ENCODE assay signal across 12 cellular contexts in genomic region chr17:40458001-40458791, GRCh38. TPM values are rescaled to one million over a fixed set of nuclear protein-coding genes. Genes with fewer than 3 reads are reported as not detected.
DNase-seq lines count a peak whose midpoint lies in the region; ATAC-seq and TF ChIP-seq lines count a peak whose summit lies in the region.
"Had no signal": no experiment of that assay in that cellular context is flagged by ENCODE, and none has a peak within 500 bp of the region (broad histone marks: within the 10 kb centered on the region; RNA-seq: fewer than 3 reads in every experiment).

No MANE protein-coding gene starts in this region.

- H3K4me3 ChIP-seq in Peyer's patch = no peak overlapping the region
- no peak overlapping the region for H3K4me3 ChIP-seq in osteoblast (ENCODE audit: insufficient read depth, low read length)
- H3K4me3 ChIP-seq in ascending aorta = no peak overlapping the region

- peak; percentile 95 for DNase-seq in DMS 273 (lab: John Stamatoyannopoulos, UW; ENCODE audit: unreplicated experiment)
- DNase-seq in Peyer's patch = no peak
- peak; percentile 92 for DNase-seq in fibroblast of the conjunctiva (ENCODE audit: low read depth)
- DNase-seq in osteoblast (ENCODE audit: insufficient read length, low spot score, missing footprints) = peak; percentile 97
- DNase-seq in stimulated activated naive B cell treated with anti-CD40 and anti-IgM and Interleukin-4, amounts not matched to agents 10 μg/mL and 1 μg/mL and 100 μg/mL, for 72 hours = no peak
- DNase-seq in CD4-positive, alpha-beta T cell = no peak
- DNase-seq in MV-4-11 (lab: John Stamatoyannopoulos, UW) = no peak
- no peak for DNase-seq in ascending aorta (ENCODE audit: low spot score in 2 of 2)
- DNase-seq: activated T-cell treated with anti-CD3 and anti-CD28 coated beads, Interleukin-2, amount 50 U/mL, for 48 hours; erythroblast; GF-D8 had no signal

- H3K4me2 ChIP-seq in osteoblast (ENCODE audit: insufficient read depth, low read length) = no peak overlapping the region

- no peaks in the 10 kb centered on the region for H3K9me3 Mint-ChIP-seq in stimulated activated naive B cell treated with anti-CD40 and anti-IgM and Interleukin-4, amounts not matched to agents 10 μg/mL and 1 μg/mL and 100 μg/mL, for 72 hours
- no peaks in the 10 kb centered on the region for H3K9me3 Mint-ChIP-seq in CD4-positive, alpha-beta T cell

- H3K4me1 ChIP-seq in Peyer's patch (peaks cover 0 to 64% (median 2%) of the 10 kb centered on the region in 4 donors), osteoblast (ENCODE audit: insufficient read depth, low read length) (peaks cover 43% of the 10 kb centered on the region), ascending aorta (peaks cover 20 to 24% of the 10 kb centered on the region in 2 donors)

- no peak overlapping the region for H2AFZ ChIP-seq in osteoblast (ENCODE audit: low read length)

- H3K79me2 ChIP-seq in osteoblast (ENCODE audit: insufficient read depth, low read length) = peaks cover 12% of the 10 kb centered on the region

- H3K27ac Mint-ChIP-seq in stimulated activated naive B cell treated with anti-CD40 and anti-IgM and Interleukin-4, amounts not matched to agents 10 μg/mL and 1 μg/mL and 100 μg/mL, for 72 hours = no peak overlapping the region
- H3K27ac Mint-ChIP-seq in CD4-positive, alpha-beta T cell = no peak overlapping the region

- no peak for TF ChIP-seq CTCF in Peyer's patch (IDR thresholded peaks at IDR 0.05)
- no peak for TF ChIP-seq CTCF in osteoblast (IDR thresholded peaks at IDR 0.05; ENCODE audit: extremely low read depth, low read depth, low read length)
- TF ChIP-seq CTCF in CD4-positive, alpha-beta T cell (IDR thresholded peaks at IDR 0.05) = no peak
- TF ChIP-seq CTCF in ascending aorta (IDR thresholded peaks at IDR 0.05) = no peak

- H3K27me3 Mint-ChIP-seq in stimulated activated naive B cell treated with anti-CD40 and anti-IgM and Interleukin-4, amounts not matched to agents 10 μg/mL and 1 μg/mL and 100 μg/mL, for 72 hours = no peaks in the 10 kb centered on the region
- no peaks in the 10 kb centered on the region for H3K27me3 Mint-ChIP-seq in CD4-positive, alpha-beta T cell

- H3K27me3 ChIP-seq in Peyer's patch = no peaks in the 10 kb centered on the region
- H3K27me3 ChIP-seq in osteoblast (ENCODE audit: insufficient read depth, low read length) = no peaks in the 10 kb centered on the region
- no peaks in the 10 kb centered on the region for H3K27me3 ChIP-seq in CD4-positive, alpha-beta T cell (ENCODE audit: control insufficient read depth, insufficient read depth, low read length)
- H3K27me3 ChIP-seq in ascending aorta = no peaks in the 10 kb centered on the region

- H3K36me3 Mint-ChIP-seq in stimulated activated naive B cell treated with anti-CD40 and anti-IgM and Interleukin-4, amounts not matched to agents 10 μg/mL and 1 μg/mL and 100 μg/mL, for 72 hours = peaks cover 15 to 18% of the 10 kb centered on the region in 2 donors
- no peaks in the 10 kb centered on the region for H3K36me3 Mint-ChIP-seq in CD4-positive, alpha-beta T cell (ENCODE audit: low read depth)

- no peaks in the 10 kb centered on the region for H3K4me1 Mint-ChIP-seq in stimulated activated naive B cell treated with anti-CD40 and anti-IgM and Interleukin-4, amounts not matched to agents 10 μg/mL and 1 μg/mL and 100 μg/mL, for 72 hours
- no peaks in the 10 kb centered on the region for H3K4me1 Mint-ChIP-seq in CD4-positive, alpha-beta T cell (ENCODE audit: low read depth)

- peaks cover 55% of the 10 kb centered on the region for H4K20me1 ChIP-seq in osteoblast (ENCODE audit: insufficient read depth, low read length)

- intact Hi-C loops in CD4-positive, alpha-beta T cell (cut with DNase I, micrococcal nuclease) = no loop called here
- intact Hi-C loops in ascending aorta (cut with DNase I) = no loop called here

- POLR2A ChIA-PET in CD4-positive, alpha-beta T cell (lab: Charles Lee) = no interaction called here

- CTCF ChIA-PET in CD4-positive, alpha-beta T cell (lab: Charles Lee) = no interaction called here

- H3K36me3 ChIP-seq in Peyer's patch (peaks cover 0 to 47% (median 0%) of the 10 kb centered on the region in 3 donors), osteoblast (ENCODE audit: insufficient read depth, low read length) (peaks cover 69% of the 10 kb centered on the region), ascending aorta (peaks cover 10 to 15% of the 10 kb centered on the region in 2 donors)

- H3K9me3 ChIP-seq in Peyer's patch (no peaks in the 10 kb centered on the region), osteoblast (ENCODE audit: low read depth, low read length) (no peaks in the 10 kb centered on the region), ascending aorta (no peaks in the 10 kb centered on the region)
- no peaks in the 10 kb centered on the region for H3K9me3 ChIP-seq in CD4-positive, alpha-beta T cell (ENCODE audit: control insufficient read depth, low read length)

- TF ChIP-seq POLR2A in Peyer's patch (IDR thresholded peaks at IDR 0.05) = no peak

- ATAC-seq in stimulated activated naive B cell treated with anti-CD40 and anti-IgM and Interleukin-4, amounts not matched to agents 10 μg/mL and 1 μg/mL and 100 μg/mL, for 72 hours (replicated peaks) = no peak
- ATAC-seq in CD4-positive, alpha-beta T cell (ENCODE audit: poor library complexity) = no peak

- H3K4me3 Mint-ChIP-seq in stimulated activated naive B cell treated with anti-CD40 and anti-IgM and Interleukin-4, amounts not matched to agents 10 μg/mL and 1 μg/mL and 100 μg/mL, for 72 hours = no peak overlapping the region
- no peak overlapping the region for H3K4me3 Mint-ChIP-seq in CD4-positive, alpha-beta T cell

- peak overlapping the region in 3 of 4 donors; percentile 17 to 58 (median 25) for H3K27ac ChIP-seq in Peyer's patch
- peak overlapping the region; percentile 70 for H3K27ac ChIP-seq in osteoblast (ENCODE audit: low read depth, low read length)
- no peak overlapping the region for H3K27ac ChIP-seq in CD4-positive, alpha-beta T cell (ENCODE audit: low read depth, low read length)
- H3K27ac ChIP-seq in ascending aorta = no peak overlapping the region

RNA-seq across cellular contexts. Expression of gene IGFBP4, which starts 14.9 kb away (rescaled TPM):
- total RNA-seq in Peyer's patch = 100 to 1,000 TPM in 3 of 4 donors, 10 to 100 TPM in 1; 70.6 to 220 (median 133) TPM
- total RNA-seq in osteoblast = 666 and 801 TPM in 2 replicates
- total RNA-seq in CD4-positive, alpha-beta T cell = 1 to 10 TPM; 2.5 to 2.6 TPM
- total RNA-seq in ascending aorta = 1,295 TPM

RNA-seq across cellular contexts. Expression of gene TOP2A, which starts 40.5 kb away (rescaled TPM):
- total RNA-seq in Peyer's patch = 10 to 100 TPM; 11.8 to 32.2 (median 16.5) TPM
- 14.5 and 15.9 TPM in 2 replicates for total RNA-seq in osteoblast
- 1 to 10 TPM; 3.6 to 3.8 TPM for total RNA-seq in CD4-positive, alpha-beta T cell
- total RNA-seq in ascending aorta = 0.11 TPM

RNA-seq across cellular contexts. Expression of gene TNS4, which starts 43.2 kb away (rescaled TPM):
- total RNA-seq in Peyer's patch (1 to 10 TPM in 3 of 4 donors, under 1 TPM in 1; 0.54 to 2.5 (median 1.7) TPM), osteoblast (under 0.01 and 0.29 TPM in 2 replicates), ascending aorta (not detected)
- 1 to 10 TPM; 3.0 to 4.2 TPM for total RNA-seq in CD4-positive, alpha-beta T cell
- total RNA-seq: temporal lobe had no signal

Comparison
In these comparisons a context has a peak if more than half of its experiments do, and no peak if none do; other contexts are left out.
1. DNase-seq: peak in DMS 273 (single experiment), fibroblast of the conjunctiva (single experiment) and osteoblast (single experiment); none in Peyer's patch (0 of 3), stimulated activated naive B cell treated with anti-CD40 and anti-IgM and Interleukin-4, amounts not matched to agents 10 μg/mL and 1 μg/mL and 100 μg/mL, for 72 hours (single experiment), CD4-positive, alpha-beta T cell (0 of 10), MV-4-11 (single experiment) and ascending aorta (0 of 2).
2. H3K27ac ChIP-seq: peak in Peyer's patch (3 of 4) and osteoblast (single experiment); none in CD4-positive, alpha-beta T cell (single experiment) and ascending aorta (0 of 2).
3. RNA of gene IGFBP4, which starts 14.9 kb away (total RNA-seq): 1,295 TPM in ascending aorta (single experiment), 666 to 801 TPM in osteoblast and 70.6 to 220 TPM in Peyer's patch; 2.5 to 2.6 TPM in CD4-positive, alpha-beta T cell; every median in the first group is over 10 times any median in the second.